ENCODE assay signal across 8 cellular contexts in genomic region chr11:2419638-2420501, GRCh38. TPM values are rescaled to one million over a fixed set of nuclear protein-coding genes. Genes with fewer than 3 reads are reported as not detected.
DNase-seq lines count a peak whose midpoint lies in the region; ATAC-seq and TF ChIP-seq lines count a peak whose summit lies in the region.

No MANE protein-coding gene starts in this region.

- intact Hi-C loops in CD4-positive, alpha-beta memory T cell (cut with micrococcal nuclease), result loop anchor here (1.0 kb wide), 2 partner anchors 20 to 234 kb away; partner anchors contain the start of gene TSSC4
- intact Hi-C loops in PC-9 (cut with micrococcal nuclease; ENCODE audit: unreplicated experiment), result loop anchor here (1.0 to 5.0 kb wide), 4 partner anchors 20 to 253 kb away; partner anchors contain the start of gene TSSC4
- intact Hi-C loops in transverse colon (cut with DNase I; ENCODE audit: low total_unique reads), result loop anchor here (1.0 to 10.0 kb wide), 3 partner anchors 115 to 475 kb away; no protein-coding TSS in a partner anchor

- H3K9me3 ChIP-seq in CD4-positive, alpha-beta memory T cell (ENCODE audit: control insufficient read depth in 1 of 2, low read length in 2 of 2), result no peaks in the 10 kb centered on the region
- H3K9me3 ChIP-seq in PC-9 (ENCODE audit: insufficient read depth, low read depth) (no peaks in the 10 kb centered on the region), neuronal stem cell (replicated peaks in 1 of 2; ENCODE audit: control insufficient read depth in 2 of 2, insufficient read depth in 1 of 2, low read depth in 1 of 2, low read length in 2 of 2) (no peaks in the 10 kb centered on the region), transverse colon (no peaks in the 10 kb centered on the region)

- no peaks in the 10 kb centered on the region for H3K36me3 ChIP-seq in CD4-positive, alpha-beta memory T cell (ENCODE audit: insufficient read depth, low read length)
- H3K36me3 ChIP-seq in PC-9 (ENCODE audit: low read depth), result no peaks in the 10 kb centered on the region
- H3K36me3 ChIP-seq in neuronal stem cell (replicated peaks in 1 of 2; ENCODE audit: control insufficient read depth in 2 of 2, insufficient read depth in 2 of 2, low read length in 2 of 2), result no peaks in the 10 kb centered on the region
- no peaks in the 10 kb centered on the region for H3K36me3 ChIP-seq in transverse colon

- H3K27me3 Mint-ChIP-seq in CD4-positive, alpha-beta memory T cell, result no peaks in the 10 kb centered on the region

- peak overlapping the region; percentile 93 for H4K91ac ChIP-seq in neuronal stem cell (ENCODE audit: low read depth, low read length, poor library complexity)

- TF ChIP-seq POLR2A in transverse colon (IDR thresholded peaks at IDR 0.05), result no peak

- peaks cover 2% of the 10 kb centered on the region for H3K79me1 ChIP-seq in neuronal stem cell (ENCODE audit: low read depth, low read length)

- peak overlapping the region; percentile 100 for H2BK15ac ChIP-seq in neuronal stem cell (ENCODE audit: low read length)

- no peak for TF ChIP-seq EP300 in transverse colon (IDR thresholded peaks at IDR 0.05; ENCODE audit: low read depth)

- H3K9me2 ChIP-seq in PC-9 (ENCODE audit: insufficient read depth), result no peaks in the 10 kb centered on the region

- peak overlapping the region; percentile 98 for H4K8ac ChIP-seq in neuronal stem cell (ENCODE audit: low read depth, low read length)

- H3K14ac ChIP-seq in neuronal stem cell (ENCODE audit: low read length), result peak overlapping the region; percentile 89

- no CpG with 5 or more reads among the region's 36 CpGs for WGBS in neuronal stem cell (ENCODE audit: extremely low coverage in 2 of 2, insufficient read length in 2 of 2, insufficient replicate concordance in 1 of 2), 2 donors
- 0 to 35% methylated on average over 6 to 35 of the region's 36 CpGs for WGBS in transverse colon (ENCODE audit: low coverage in 1 of 2), 2 donors

- peak overlapping the region; percentile 98 for H2AK5ac ChIP-seq in neuronal stem cell (ENCODE audit: low read depth, low read length)

- H3K4me3 ChIP-seq in CD4-positive, alpha-beta memory T cell (ENCODE audit: low read length in 2 of 2), result no peak overlapping the region
- H3K4me3 ChIP-seq in PC-9, result no peak overlapping the region
- no peak overlapping the region for H3K4me3 ChIP-seq in fibroblast of villous mesenchyme (ENCODE audit: low read depth, low read length)
- no peak overlapping the region for H3K4me3 ChIP-seq in neuronal stem cell (ENCODE audit: low read length in 2 of 2)
- H3K4me3 ChIP-seq in transverse colon, result peak overlapping the region in 1 of 4 donors; percentile 9

- CTCF ChIA-PET in CD4-positive, alpha-beta memory T cell (lab: Charles Lee; ENCODE audit: partially characterized antibody), result interaction anchor here (0.7 to 6.9 kb wide), 30 partner anchors 8 to 669 kb away, joined by 3 to 262 read pairs (median 5); partner anchors contain the start of genes C11orf21, TSPAN32 and TSSC4
- CTCF ChIA-PET in PC-9 (lab: Charles Lee), result interaction anchor here (0.5 to 2.8 kb wide), 6 partner anchors 111 to 271 kb away, joined by 3 to 29 read pairs (median 4); no protein-coding TSS in a partner anchor

- TF ChIP-seq CTCF in PC-9 (conservative IDR thresholded peaks at IDR 0.05) (peak; percentile 76), fibroblast of villous mesenchyme (IDR thresholded peaks at IDR 0.05; ENCODE audit: insufficient read depth, low read depth, low read length) (peak; percentile 86), transverse colon (IDR thresholded peaks at IDR 0.05) (peak; percentile 82 to 94 (median 88))

- peak overlapping the region; percentile 98 for H3K4ac ChIP-seq in neuronal stem cell (ENCODE audit: low read length)

- in situ Hi-C loops in transverse colon (cut with MboI; ENCODE audit: low pct_ligation_motif_present in 1 of 4, low pct_unique_long_range_greater_than_20kb in 1 of 4, low sequenced_read_pairs in 3 of 4), result loop anchor here (5.0 to 25.0 kb wide), 8 partner anchors 105 to 475 kb away; no protein-coding TSS in a partner anchor

- H3K4me3 Mint-ChIP-seq in CD4-positive, alpha-beta memory T cell, result peak overlapping the region in 1 of 8 donors; percentile 34

- peak in 4 of 5 donors; percentile 40 to 57 (median 48) for DNase-seq in CD4-positive, alpha-beta memory T cell
- DNase-seq in HK-2 (ENCODE audit: unreplicated experiment) (peak; percentile 66), PC-9 (peak; percentile 45 to 61), fibroblast of villous mesenchyme (ENCODE audit: low read depth) (peak; percentile 78), neuronal stem cell (ENCODE audit: low spot score) (peak; percentile 69), transverse colon (peak; percentile 84)
- DNase-seq in activated T-helper 9 cell treated with anti-CD3 and anti-CD28 coated beads, Interleukin-2, amount 50 U/mL, for 16 hours (ENCODE audit: low read depth), result peak; percentile 36

- H3K23ac ChIP-seq in neuronal stem cell (ENCODE audit: low read depth, low read length, poor library complexity), result no peak overlapping the region

- H3K4me1 Mint-ChIP-seq in CD4-positive, alpha-beta memory T cell, result peaks cover 0 to 7% (median 2%) of the 10 kb centered on the region in 4 donors

- no peaks in the 10 kb centered on the region for H3K36me3 Mint-ChIP-seq in CD4-positive, alpha-beta memory T cell

- H3F3A ChIP-seq in PC-9 (ENCODE audit: insufficient read depth, low read depth), result no peaks in the 10 kb centered on the region

- ATAC-seq in GM18498 (IDR thresholded peaks at IDR 0.05; ENCODE audit: unreplicated experiment), result no peak

- H3K4me1 ChIP-seq in CD4-positive, alpha-beta memory T cell (ENCODE audit: insufficient read depth, low read length), result peaks cover 11% of the 10 kb centered on the region
- H3K4me1 ChIP-seq in PC-9 (replicated peaks; ENCODE audit: insufficient read depth), result no peaks in the 10 kb centered on the region
- H3K4me1 ChIP-seq in neuronal stem cell (ENCODE audit: control insufficient read depth in 2 of 2, insufficient read depth in 1 of 2, low read depth in 1 of 2, low read length in 2 of 2), result peaks cover 4 to 10% of the 10 kb centered on the region in 2 donors
- H3K4me1 ChIP-seq in transverse colon, result peaks cover 6 to 15% (median 11%) of the 10 kb centered on the region in 4 donors

- H3K27me3 ChIP-seq in CD4-positive, alpha-beta memory T cell (ENCODE audit: insufficient read depth, low read length), result no peaks in the 10 kb centered on the region
- peaks cover 10% of the 10 kb centered on the region; the same call in 1 of the 2 replicates for H3K27me3 ChIP-seq in PC-9 (ENCODE audit: insufficient read depth, low read depth)
- no peaks in the 10 kb centered on the region for H3K27me3 ChIP-seq in neuronal stem cell (ENCODE audit: control insufficient read depth in 3 of 3, insufficient read depth in 3 of 3, low read depth in 1 of 3, low read length in 3 of 3)
- peaks cover 25% of the 10 kb centered on the region for H3K27me3 ChIP-seq in transverse colon

- H3K9ac ChIP-seq in neuronal stem cell (ENCODE audit: low read depth, low read length, poor library complexity), result peak overlapping the region; percentile 70

- peak overlapping the region; percentile 67 for H2BK12ac ChIP-seq in neuronal stem cell (ENCODE audit: low read length)

- 0 out of 2 replicates have a peak overlapping the region, but pooled peaks have one; percentile 26 for H3K4me2 ChIP-seq in PC-9
- no peak overlapping the region for H3K4me2 ChIP-seq in neuronal stem cell (ENCODE audit: insufficient read depth, low read length, poor library complexity, severe bottlenecking)

- H2AFZ ChIP-seq in PC-9 (no peak overlapping the region), neuronal stem cell (ENCODE audit: low read length) (peak overlapping the region; percentile 99)

- POLR2A ChIA-PET in CD4-positive, alpha-beta memory T cell (lab: Charles Lee; ENCODE audit: partially characterized antibody), result interaction anchor here (1.2 to 3.4 kb wide), 5 partner anchors 19 to 233 kb away, joined by 3 to 37 read pairs (median 7); partner anchors contain the start of genes C11orf21, TSPAN32 and TSSC4
- POLR2A ChIA-PET in PC-9 (lab: Charles Lee; ENCODE audit: unreplicated experiment), result no interaction called here

- no peak overlapping the region for H3K27ac ChIP-seq in CD4-positive, alpha-beta memory T cell (ENCODE audit: low read depth, low read length)
- H3K27ac ChIP-seq in PC-9, result no peak overlapping the region
- H3K27ac ChIP-seq in neuronal stem cell (replicated peaks; ENCODE audit: low read length), result no peak overlapping the region
- H3K27ac ChIP-seq in transverse colon, result peak overlapping the region in 1 of 4 donors; percentile 48

- BruUV-seq in PC-9 (replicated peaks; lab: Mats Ljungman, UMichigan), result no TSS peak

- H3K18ac ChIP-seq in neuronal stem cell (ENCODE audit: low read length), result peak overlapping the region; percentile 73

- no peaks in the 10 kb centered on the region for H3K9me3 Mint-ChIP-seq in CD4-positive, alpha-beta memory T cell

- H4K20me1 ChIP-seq in PC-9 (ENCODE audit: insufficient read depth), result no peaks in the 10 kb centered on the region

- H3K79me2 ChIP-seq in PC-9 (ENCODE audit: low read depth), result no peaks in the 10 kb centered on the region

- H3K27ac Mint-ChIP-seq in CD4-positive, alpha-beta memory T cell, result no peak overlapping the region

- peak overlapping the region; percentile 95 for H2BK5ac ChIP-seq in neuronal stem cell (ENCODE audit: low read length)

- peak overlapping the region; percentile 16 for H2BK120ac ChIP-seq in neuronal stem cell (ENCODE audit: low read depth, low read length)

RNA-seq across cellular contexts. Expression of gene TSSC4, which starts 19.3 kb away (rescaled TPM):
- total RNA-seq in CD4-positive, alpha-beta memory T cell, result 10 to 100 TPM; 58.6 to 65.8 TPM
- polyA plus RNA-seq in CD4-positive, alpha-beta memory T cell, result 10 to 100 TPM; 54.6 to 79.8 TPM
- 35.6 and 49.3 TPM in 2 replicates for total RNA-seq in PC-9 (2021)
- total RNA-seq in fibroblast of villous mesenchyme, result 54.8 and 58.6 TPM in 2 replicates
- 50.8 TPM for polyA plus RNA-seq in neuronal stem cell (2013, experiment 1 of 2)
- polyA plus RNA-seq in neuronal stem cell (2013, experiment 2 of 2), result 54.1 TPM
- total RNA-seq in transverse colon, result 10 to 100 TPM; 13.3 to 38.9 (median 36.0) TPM

RNA-seq across cellular contexts. Expression of gene TRPM5, which starts 24.4 kb away (rescaled TPM):
- total RNA-seq in CD4-positive, alpha-beta memory T cell, result under 1 TPM; 0.19 to 0.23 TPM
- not detected for polyA plus RNA-seq in CD4-positive, alpha-beta memory T cell
- total RNA-seq in PC-9 (2021), result not detected in 2 replicates
- total RNA-seq in fibroblast of villous mesenchyme, result not detected in 2 replicates
- 0.01 TPM for polyA plus RNA-seq in neuronal stem cell (2013, experiment 1 of 2)
- polyA plus RNA-seq in neuronal stem cell (2013, experiment 2 of 2), result 0.01 TPM
- total RNA-seq in transverse colon, result 1 to 10 TPM; 1.4 to 7.5 (median 4.3) TPM

RNA-seq across cellular contexts. Expression of gene KCNQ1, which starts 24.9 kb away (rescaled TPM):
- total RNA-seq in CD4-positive, alpha-beta memory T cell, result 10 to 100 TPM; 21.4 to 21.6 TPM
- 10 to 100 TPM in 1 of 2 donors, 1 to 10 TPM in 1; 5.4 to 21.7 TPM for polyA plus RNA-seq in CD4-positive, alpha-beta memory T cell
- total RNA-seq in PC-9 (2021), result 0.55 TPM in 1 of 2 replicates, not detected in the other
- total RNA-seq in fibroblast of villous mesenchyme, result not detected in 2 replicates
- polyA plus RNA-seq in neuronal stem cell (2013, experiment 1 of 2), result 1.2 TPM
- 1.1 TPM for polyA plus RNA-seq in neuronal stem cell (2013, experiment 2 of 2)
- 10 to 100 TPM in 3 of 4 donors, 1 to 10 TPM in 1; 5.6 to 46.8 (median 24.6) TPM for total RNA-seq in transverse colon

RNA-seq across cellular contexts. Expression of gene CD81, which starts 42.8 kb away (rescaled TPM):
- total RNA-seq in CD4-positive, alpha-beta memory T cell, result 100 to 1,000 TPM; 113 to 118 TPM
- polyA plus RNA-seq in CD4-positive, alpha-beta memory T cell, result 10 to 100 TPM; 15.2 to 54.1 TPM
- total RNA-seq in PC-9 (2021) (180 and 231 TPM in 2 replicates), fibroblast of villous mesenchyme (220 and 257 TPM in 2 replicates), transverse colon (100 to 1,000 TPM; 156 to 406 (median 255) TPM)
- 200 TPM for polyA plus RNA-seq in neuronal stem cell (2013, experiment 1 of 2)
- polyA plus RNA-seq in neuronal stem cell (2013, experiment 2 of 2), result 195 TPM
